8 cellular contexts compared by ENCODE assay signal in the genomic region with DNA sequence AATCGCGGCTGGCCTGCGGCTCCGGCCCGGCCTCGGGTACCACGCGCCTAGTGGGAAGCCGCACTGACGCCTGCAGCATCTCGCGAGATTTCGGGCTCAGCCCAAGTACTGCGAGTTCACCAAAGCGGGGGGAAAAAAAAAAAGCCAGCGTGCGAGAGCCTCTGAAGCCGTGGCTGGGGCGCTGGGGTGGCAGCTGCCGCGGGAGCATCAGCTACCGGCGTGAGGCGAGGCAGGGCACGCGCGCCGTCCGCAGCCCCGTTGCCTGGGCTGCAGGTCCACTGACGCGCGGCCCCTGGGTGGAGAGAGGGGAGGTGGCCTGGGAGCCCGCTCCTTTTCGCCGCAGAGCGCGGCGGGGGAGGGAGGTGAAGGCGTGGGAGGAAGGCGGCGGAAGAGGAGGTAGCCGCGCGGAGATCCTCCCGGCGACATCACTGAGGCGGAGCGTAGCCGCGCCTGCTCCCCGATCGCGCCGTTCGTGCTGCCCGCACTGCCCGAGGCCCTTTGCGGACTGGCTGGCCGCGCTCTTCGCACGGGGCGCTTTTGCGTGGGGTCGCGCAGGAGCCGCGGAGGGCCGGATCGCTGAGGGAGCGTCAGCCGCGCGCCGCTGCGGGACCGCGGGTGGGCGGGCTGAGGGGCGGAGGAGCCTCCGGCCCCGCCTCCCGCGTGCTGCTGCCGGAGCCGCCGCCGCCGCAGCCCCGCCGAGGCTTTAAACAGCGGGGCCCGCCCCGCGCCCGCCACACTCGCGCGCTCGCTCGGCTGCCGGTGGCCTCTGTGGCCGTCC. TPM values are rescaled to one million over a fixed set of nuclear protein-coding genes. Genes with fewer than 3 reads are reported as not detected.
DNase-seq lines count a peak whose midpoint lies in the region; ATAC-seq lines count a peak whose summit lies in the region.

Gene SLC12A2, plus strand, starts transcription at position 734 of the 778 bp plus-strand sequence. CDS start 189 bp downstream, outside the sequence.

- DNase-seq in NCI-H69 (lab: John Stamatoyannopoulos, UW) (peak; percentile 97), dedifferentiated amniotic fluid mesenchymal stem cell (ENCODE audit: extremely low spot score) (peak; percentile 97), left lobe of liver (ENCODE audit: low spot score) (peak; percentile 89)
- DNase-seq in activated CD4-positive, alpha-beta T cell treated with anti-CD3 and anti-CD28 coated beads, Interleukin-2, amount 50 U/mL, for 1 hour: peak; percentile 89
- peak; percentile 86 to 87 for DNase-seq in stimulated activated CD4-positive, alpha-beta T cell treated with anti-CD3 and anti-CD28 coated beads, Interleukin-2, amount 100 ng/mL, for 24 hours

- peak; percentile 59 for ATAC-seq in GM19328 (IDR thresholded peaks at IDR 0.05; ENCODE audit: unreplicated experiment)
- ATAC-seq in HG03469 (IDR thresholded peaks at IDR 0.05; ENCODE audit: unreplicated experiment): peak; percentile 37
- peak; percentile 89 for ATAC-seq in left lobe of liver

- peaks cover 0 to 4% (median 0%) of the 10 kb centered on the region in 11 experiments; a peak in 1 of 22 replicates for H3K9me3 ChIP-seq in BLaER1 treated with 17β-estradiol and CSF1 and Interleukin-3, amounts not matched to agents 10 nM and 100 nM (replicated peaks in 1 of 11)

- H3K27ac ChIP-seq in BLaER1 treated with 17β-estradiol and CSF1 and Interleukin-3, amounts not matched to agents 10 nM and 100 nM: peak within 1 kb of the TSS; percentile 63 to 96 (median 94)

- peak within 1 kb of the TSS; percentile 78 to 98 (median 93) for H3K9ac ChIP-seq in BLaER1 treated with 17β-estradiol and CSF1 and Interleukin-3, amounts not matched to agents 10 nM and 100 nM

- peak within 1 kb of the TSS; percentile 70 to 99 (median 98) for H3K4me3 ChIP-seq in BLaER1 treated with 17β-estradiol and CSF1 and Interleukin-3, amounts not matched to agents 10 nM and 100 nM

- peak within 1 kb of the TSS; percentile 84 to 97 (median 92) for H3K4me2 ChIP-seq in BLaER1 treated with 17β-estradiol and CSF1 and Interleukin-3, amounts not matched to agents 10 nM and 100 nM

- peaks cover 42 to 63% (median 57%) of the 10 kb centered on the region in 10 experiments for H3K4me1 ChIP-seq in BLaER1 treated with 17β-estradiol and CSF1 and Interleukin-3, amounts not matched to agents 10 nM and 100 nM

- H4K20me1 ChIP-seq in BLaER1 treated with 17β-estradiol and CSF1 and Interleukin-3, amounts not matched to agents 10 nM and 100 nM: peaks cover 0 to 46% (median 39%) of the 10 kb centered on the region in 11 experiments; a peak in 17 of 22 replicates

- H3K36me3 ChIP-seq in BLaER1 treated with 17β-estradiol and CSF1 and Interleukin-3, amounts not matched to agents 10 nM and 100 nM: peaks cover 0 to 16% (median 3%) of the 10 kb centered on the region in 11 experiments; a peak in 9 of 22 replicates

- no peaks in the 10 kb centered on the region for H3K27me3 ChIP-seq in BLaER1 treated with 17β-estradiol and CSF1 and Interleukin-3, amounts not matched to agents 10 nM and 100 nM

RNA-seq across cellular contexts. Expression of gene SLC12A2, which starts in this region (rescaled TPM):
- total RNA-seq in left lobe of liver: 3.8 TPM

Comparison
In these comparisons a context has a peak if more than half of its experiments do, and no peak if none do; other contexts are left out.
1. Peak in every context shown above with its lines: DNase-seq, ATAC-seq, H3K4me3 ChIP-seq and H3K27ac ChIP-seq.
2. ATAC-seq: peak in every context shown above with its lines; median percentile 89 in left lobe of liver; 59 in GM19328; 37 in HG03469.